23 cellular contexts compared by ENCODE assay signal in genomic region chr7:57210212-57210611, GRCh38.
"Had no signal": no experiment of that assay in that cellular context is flagged by ENCODE, and none has a peak within 500 bp of the region (broad histone marks: within the 10 kb centered on the region; RNA-seq: fewer than 3 reads in every experiment).

No MANE protein-coding gene starts in this region.

- H3K4me3 ChIP-seq: left ventricle myocardium inferior, mucosa of descending colon, right atrium auricular region, skin epidermis, tibial nerve, vagina had no signal

- H3K36me3 Mint-ChIP-seq: memory B cell; stimulated activated effector memory CD8-positive, alpha-beta T cell treated with anti-CD3 and anti-CD28 coated beads, Interleukin-12 subunit alpha, Interleukin-12 subunit beta, amount 100 ng/mL, for 72 hours; type B pancreatic cell had no signal

- H3K4me3 Mint-ChIP-seq: immature natural killer cell; memory B cell; naive thymus-derived CD8-positive, alpha-beta T cell; nephron; neural crest cell; stimulated activated effector memory CD8-positive, alpha-beta T cell treated with anti-CD3 and anti-CD28 coated beads, Interleukin-12 subunit alpha, Interleukin-12 subunit beta, amount 100 ng/mL, for 72 hours; stimulated activated naive CD8-positive, alpha-beta T cell treated with anti-CD3 and anti-CD28 coated beads, Interleukin-15, Interleukin-2, amounts not matched to agents 100 ng/mL and 50 ng/mL, for 24 hours; type B pancreatic cell had no signal

- H3K4me1 Mint-ChIP-seq: immature natural killer cell; memory B cell; naive thymus-derived CD8-positive, alpha-beta T cell; nephron; neural crest cell; stimulated activated effector memory CD8-positive, alpha-beta T cell treated with anti-CD3 and anti-CD28 coated beads, Interleukin-12 subunit alpha, Interleukin-12 subunit beta, amount 100 ng/mL, for 72 hours had no signal

- H3K9me3 ChIP-seq: right atrium auricular region, vagina had no signal

- ATAC-seq: mucosa of descending colon; naive thymus-derived CD8-positive, alpha-beta T cell; sciatic nerve; stimulated activated effector memory CD8-positive, alpha-beta T cell treated with anti-CD3 and anti-CD28 coated beads, Interleukin-12 subunit alpha, Interleukin-12 subunit beta, amount 100 ng/mL, for 72 hours had no signal

- H3K27me3 Mint-ChIP-seq: memory B cell; progenitor cell of endocrine pancreas; stimulated activated naive CD8-positive, alpha-beta T cell treated with anti-CD3 and anti-CD28 coated beads, Interleukin-15, Interleukin-2, amounts not matched to agents 100 ng/mL and 50 ng/mL, for 24 hours; type B pancreatic cell had no signal

- H3K4me1 ChIP-seq: left ventricle myocardium inferior, parathyroid adenoma, right atrium auricular region, tibial nerve, vagina had no signal

- H3K27ac Mint-ChIP-seq: immature natural killer cell; memory B cell; naive thymus-derived CD8-positive, alpha-beta T cell; nephron; progenitor cell of endocrine pancreas; stimulated activated effector memory CD8-positive, alpha-beta T cell treated with anti-CD3 and anti-CD28 coated beads, Interleukin-12 subunit alpha, Interleukin-12 subunit beta, amount 100 ng/mL, for 72 hours; stimulated activated naive CD8-positive, alpha-beta T cell treated with anti-CD3 and anti-CD28 coated beads, Interleukin-15, Interleukin-2, amounts not matched to agents 100 ng/mL and 50 ng/mL, for 24 hours; type B pancreatic cell had no signal

- DNase-seq: hypothalamus; immature natural killer cell; left ventricle myocardium inferior; midbrain; naive thymus-derived CD8-positive, alpha-beta T cell; nucleus accumbens; stimulated activated CD4-positive, alpha-beta T cell treated with anti-CD3 and anti-CD28 coated beads, Interleukin-4, amount 100 ng/mL, for 24 hours; stimulated activated naive CD4-positive, alpha-beta T cell; substantia nigra had no signal

- H3K27ac ChIP-seq: left ventricle myocardium inferior, parathyroid adenoma, right atrium auricular region, skin epidermis, tibial nerve, vagina had no signal

- H3K36me3 ChIP-seq: left ventricle myocardium inferior, right atrium auricular region, tibial nerve, vagina had no signal

- H3K27me3 ChIP-seq: right atrium auricular region, tibial nerve, vagina had no signal
